Comparison of ENCODE assay signal across 4 cellular contexts in the genomic region with DNA sequence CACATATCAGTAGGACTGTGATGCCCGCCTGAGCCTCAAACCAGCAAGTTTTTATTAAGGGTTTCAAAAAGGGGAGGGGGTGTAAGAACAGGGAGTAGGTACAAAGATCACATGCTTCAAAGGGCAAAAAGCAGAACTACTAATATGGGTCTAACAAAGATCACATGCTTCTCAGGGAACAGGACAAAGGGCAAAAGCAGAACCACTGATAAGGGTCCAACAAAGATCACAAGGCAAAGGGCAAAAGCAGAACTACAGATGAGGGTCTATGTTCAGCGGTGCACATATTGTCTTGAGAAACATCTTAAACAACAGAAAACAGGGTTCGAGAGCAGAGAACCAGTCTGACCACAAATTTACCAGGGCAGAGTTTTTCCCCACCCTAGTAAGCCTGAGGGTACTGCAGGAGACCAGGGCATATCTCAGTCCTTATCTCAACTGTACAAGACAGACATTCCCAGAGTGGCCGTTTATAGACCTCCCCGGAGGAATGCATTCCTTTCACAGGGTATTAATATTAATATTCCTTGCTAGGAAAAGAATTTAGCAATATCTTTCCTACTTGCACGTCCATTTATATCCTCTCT. TPM values are rescaled to one million over a fixed set of nuclear protein-coding genes. Genes with fewer than 3 reads are reported as not detected.
"Had no signal": no experiment of that assay in that cellular context is flagged by ENCODE, and none has a peak within 500 bp of the region (broad histone marks: within the 10 kb centered on the region; RNA-seq: fewer than 3 reads in every experiment).

No MANE protein-coding gene starts in this region.

RNA-seq across cellular contexts. Expression of gene CYP17A1, which starts 7.1 kb away (rescaled TPM):
- total RNA-seq: HT-29, HT1080, IMR-90 had no signal
- polyA plus RNA-seq: IMR-90 had no signal

RNA-seq across cellular contexts. Expression of gene AS3MT, which starts 25.0 kb away (rescaled TPM):
- total RNA-seq: HT-29 had no signal
- polyA plus RNA-seq: IgD-negative memory B cell had no signal
